ENCODE assay signal across 1 cellular context in the genomic region with DNA sequence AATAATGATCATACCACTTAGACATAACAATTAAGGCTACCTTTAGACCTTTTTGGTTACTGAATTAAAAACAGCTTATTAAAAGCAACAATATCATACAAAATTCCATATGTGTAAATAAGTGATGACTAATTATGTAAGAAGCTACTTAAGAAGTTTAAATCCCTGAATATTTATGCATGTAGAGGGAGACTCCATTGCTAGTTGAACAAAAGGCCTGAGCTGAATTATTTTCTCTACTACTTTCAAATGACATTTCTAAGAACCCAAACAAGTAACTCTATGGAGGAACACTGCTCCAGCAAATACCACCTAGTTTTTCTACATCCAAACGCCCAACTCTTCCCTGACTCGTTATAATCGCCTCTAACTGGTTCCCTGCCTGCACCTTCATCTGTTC.
TF ChIP-seq lines count a peak whose summit lies in the region.

No MANE protein-coding gene starts in this region.

TF ChIP-seq in GM12878, 131 proteins besides CTCF, POLR2A, EP300 and RAD21:
- TF ChIP-seq, protein P1, sequence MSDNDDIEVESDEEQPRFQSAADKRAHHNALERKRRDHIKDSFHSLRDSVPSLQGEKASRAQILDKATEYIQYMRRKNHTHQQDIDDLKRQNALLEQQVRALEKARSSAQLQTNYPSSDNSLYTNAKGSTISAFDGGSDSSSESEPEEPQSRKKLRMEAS (IDR thresholded peaks at IDR 0.05; ENCODE audit: low read depth, low read length), result no peak
- TF ChIP-seq, protein P2, sequence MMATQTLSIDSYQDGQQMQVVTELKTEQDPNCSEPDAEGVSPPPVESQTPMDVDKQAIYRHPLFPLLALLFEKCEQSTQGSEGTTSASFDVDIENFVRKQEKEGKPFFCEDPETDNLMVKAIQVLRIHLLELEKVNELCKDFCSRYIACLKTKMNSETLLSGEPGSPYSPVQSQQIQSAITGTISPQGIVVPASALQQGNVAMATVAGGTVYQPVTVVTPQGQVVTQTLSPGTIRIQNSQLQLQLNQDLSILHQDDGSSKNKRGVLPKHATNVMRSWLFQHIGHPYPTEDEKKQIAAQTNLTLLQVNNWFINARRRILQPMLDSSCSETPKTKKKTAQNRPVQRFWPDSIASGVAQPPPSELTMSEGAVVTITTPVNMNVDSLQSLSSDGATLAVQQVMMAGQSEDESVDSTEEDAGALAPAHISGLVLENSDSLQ (IDR thresholded peaks at IDR 0.05), result no peak
- TF ChIP-seq MTA3 (IDR thresholded peaks at IDR 0.05; ENCODE audit: borderline replicate concordance, low read length), result no peak
